In the genomic region with DNA sequence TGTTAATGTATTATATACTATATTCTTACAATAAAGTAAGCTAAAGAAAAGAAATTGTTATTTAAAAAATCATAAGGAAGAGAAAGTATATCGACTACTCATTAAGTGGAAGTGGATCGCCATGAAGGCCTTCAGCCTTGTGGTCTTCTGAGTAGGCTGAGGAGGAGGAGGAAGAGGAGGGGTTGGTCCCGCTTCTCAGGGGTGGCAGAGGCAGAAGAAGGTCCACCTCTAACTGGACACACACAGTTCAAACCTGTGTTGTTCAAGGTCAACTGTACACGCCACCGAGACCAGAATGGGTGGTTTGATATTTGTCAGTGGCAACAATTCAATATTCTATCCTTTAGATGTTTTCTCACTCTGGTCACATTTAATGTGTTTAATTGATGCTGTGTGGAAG, we compare ENCODE assay signal across 9 cellular contexts.
DNase-seq lines count a peak whose midpoint lies in the region; ATAC-seq and TF ChIP-seq lines count a peak whose summit lies in the region.
"Had no signal": no experiment of that assay in that cellular context is flagged by ENCODE, and none has a peak within 500 bp of the region (broad histone marks: within the 10 kb centered on the region; RNA-seq: fewer than 3 reads in every experiment).

No MANE protein-coding gene starts in this region.

- TF ChIP-seq CTCF in DOHH2 (IDR thresholded peaks at IDR 0.05; ENCODE audit: low read depth, low read length, poor library complexity, severe bottlenecking) (no peak), omental fat pad (IDR thresholded peaks at IDR 0.05) (no peak), nephron progenitor cell (IDR thresholded peaks at IDR 0.05) (no peak)

- H4K20me1 ChIP-seq in DOHH2 (ENCODE audit: control insufficient read depth, insufficient read depth, low read depth, low read length), result no peaks in the 10 kb centered on the region

- DNase-seq in omental fat pad (ENCODE audit: low spot score), result no peak
- no peak for DNase-seq in nephron progenitor cell
- DNase-seq in middle frontal gyrus (ENCODE audit: extremely low spot score, low spot score), result no peak
- DNase-seq in activated T-cell treated with anti-CD3 and anti-CD28 coated beads for 4 hours, result no peak

- peaks cover 7% of the 10 kb centered on the region for H3K4me1 ChIP-seq in DOHH2 (ENCODE audit: control insufficient read depth, low read length)

- no peak overlapping the region for H3K27ac ChIP-seq in DOHH2 (ENCODE audit: low read depth, low read length)

- H3F3A ChIP-seq in DOHH2 (ENCODE audit: control insufficient read depth, insufficient read depth), result no peaks in the 10 kb centered on the region

- no peaks in the 10 kb centered on the region for H3K36me3 Mint-ChIP-seq in activated T-helper 17 cell treated with anti-CD3 and anti-CD28 coated beads, Interleukin-2, amount 50 U/mL, for 72 hours (ENCODE audit: low read depth)
- H3K36me3 Mint-ChIP-seq in nephron progenitor cell (ENCODE audit: low read depth), result no peaks in the 10 kb centered on the region

- H3K79me2 ChIP-seq in DOHH2 (ENCODE audit: control insufficient read depth, low read length), result no peaks in the 10 kb centered on the region

- no peak overlapping the region for H3K27ac Mint-ChIP-seq in activated T-helper 17 cell treated with anti-CD3 and anti-CD28 coated beads, Interleukin-2, amount 50 U/mL, for 72 hours
- H3K27ac Mint-ChIP-seq in nephron progenitor cell, result no peak overlapping the region

- no peaks in the 10 kb centered on the region for H3K36me3 ChIP-seq in DOHH2 (ENCODE audit: control insufficient read depth, low read length)

- H3K9me3 Mint-ChIP-seq in activated T-helper 17 cell treated with anti-CD3 and anti-CD28 coated beads, Interleukin-2, amount 50 U/mL, for 72 hours, result no peaks in the 10 kb centered on the region
- no peaks in the 10 kb centered on the region for H3K9me3 Mint-ChIP-seq in nephron progenitor cell
- H3K9me3 Mint-ChIP-seq: HFFc6 had no signal

- no peak overlapping the region; the same call in 1 of the 2 replicates for H3K4me3 ChIP-seq in DOHH2 (ENCODE audit: low read length)

- peak overlapping the region; percentile 67 for H3K4me2 ChIP-seq in DOHH2 (ENCODE audit: low read length)

- no peaks in the 10 kb centered on the region for H3K9me3 ChIP-seq in DOHH2 (ENCODE audit: control insufficient read depth, insufficient read depth, low read length)

- no peaks in the 10 kb centered on the region for H3K27me3 Mint-ChIP-seq in activated T-helper 17 cell treated with anti-CD3 and anti-CD28 coated beads, Interleukin-2, amount 50 U/mL, for 72 hours
- peaks cover 2% of the 10 kb centered on the region for H3K27me3 Mint-ChIP-seq in nephron progenitor cell (ENCODE audit: low read depth, poor library complexity)

- H3K27me3 ChIP-seq in DOHH2 (ENCODE audit: control insufficient read depth, low read length), result no peaks in the 10 kb centered on the region; the same call in 1 of the 2 replicates

- no peaks in the 10 kb centered on the region for H3K9me2 ChIP-seq in DOHH2 (replicated peaks; ENCODE audit: control insufficient read depth, low read length)

- H3K4me3 Mint-ChIP-seq in activated T-helper 17 cell treated with anti-CD3 and anti-CD28 coated beads, Interleukin-2, amount 50 U/mL, for 72 hours, result peak overlapping the region; percentile 55
- no peak overlapping the region for H3K4me3 Mint-ChIP-seq in nephron progenitor cell

- ATAC-seq in HG02610 (IDR thresholded peaks at IDR 0.05; ENCODE audit: unreplicated experiment) (peak; percentile 9), omental fat pad (ENCODE audit: low FRiP score) (peak; percentile 3), HG03565 (IDR thresholded peaks at IDR 0.05; ENCODE audit: unreplicated experiment) (no peak)
- ATAC-seq in activated T-helper 17 cell treated with anti-CD3 and anti-CD28 coated beads, Interleukin-2, amount 50 U/mL, for 72 hours (replicated peaks), result peak; percentile 6

- peaks cover 7% of the 10 kb centered on the region for H3K4me1 Mint-ChIP-seq in activated T-helper 17 cell treated with anti-CD3 and anti-CD28 coated beads, Interleukin-2, amount 50 U/mL, for 72 hours
- peaks cover 46% of the 10 kb centered on the region for H3K4me1 Mint-ChIP-seq in nephron progenitor cell
